ENCODE assay signal across 25 cellular contexts in genomic region chr11:57143459-57143858, GRCh38. TPM values are rescaled to one million over a fixed set of nuclear protein-coding genes. Genes with fewer than 3 reads are reported as not detected.
"Had no signal": no experiment of that assay in that cellular context is flagged by ENCODE, and none has a peak within 500 bp of the region (broad histone marks: within the 10 kb centered on the region; RNA-seq: fewer than 3 reads in every experiment).

No MANE protein-coding gene starts in this region.

- H3K4me2 ChIP-seq: KMS-11, SK-N-SH had no signal

- H3K9ac ChIP-seq: KMS-11, SK-N-SH had no signal

- DNase-seq: IMR-90, Kasumi-1, MM.1S, NCI-H1092 treated with DMSO at 0.1 percent for 48 hours, NCI-H1417, NCI-H1436 treated with DMSO at 0.1 percent for 48 hours, NCI-H1694, NCI-H187 treated with DMSO at 0.1 percent for 48 hours, NCI-H2081, NCI-H2107, NCI-H2227 treated with DMSO at 0.1 percent for 48 hours, NCI-H524, NCI-H526 treated with DMSO at 0.1 percent for 48 hours, NCI-H774, PC-3, SHP77, SK-N-SH, SW 1271 had no signal

- H3K27ac ChIP-seq: KMS-11, RWPE1 had no signal

- H3K9me3 ChIP-seq: SK-N-SH had no signal

RNA-seq across cellular contexts. Expression of gene LRRC55, which starts 38.3 kb away (rescaled TPM):
- total RNA-seq: HepG2, HT1080, IMR-90, M059J, NCI-H460, PC-3, SK-MEL-5 had no signal
- polyA plus RNA-seq: HepG2, IMR-90, SK-N-SH had no signal
